In genomic region chr5:175325681-175326080, GRCh38 we compare ENCODE assay signal across 21 cellular contexts.
DNase-seq lines count a peak whose midpoint lies in the region; ATAC-seq, FAIRE-seq and TF ChIP-seq lines count a peak whose summit lies in the region.
"Had no signal": no experiment of that assay in that cellular context is flagged by ENCODE, and none has a peak within 500 bp of the region (broad histone marks: within the 10 kb centered on the region; RNA-seq: fewer than 3 reads in every experiment).

No MANE protein-coding gene starts in this region.

- POLR2A ChIA-PET in Panc1 (lab: Charles Lee), result no interaction called here
- POLR2A ChIA-PET in CD8-positive, alpha-beta memory T cell (lab: Charles Lee), result no interaction called here

- no peak for TF ChIP-seq CTCF in Panc1 (IDR thresholded peaks at IDR 0.05)

- in situ Hi-C loops in Panc1 (cut with HindIII; ENCODE audit: low pct_unique_long_range_greater_than_20kb, low sequenced_read_pairs), result no loop called here

- ATAC-seq in Panc1, result no peak
- no peak for ATAC-seq in HG03378 (IDR thresholded peaks at IDR 0.05; ENCODE audit: unreplicated experiment)
- no peak for ATAC-seq in GM21529 (IDR thresholded peaks at IDR 0.05; ENCODE audit: unreplicated experiment)
- ATAC-seq: GM23338, K562, left cardiac atrium had no signal

- H3K27ac Mint-ChIP-seq in CD8-positive, alpha-beta memory T cell, result no peak overlapping the region
- H3K27ac Mint-ChIP-seq: endodermal cell; GM23338; progenitor cell of endocrine pancreas; T-helper 1 cell treated with Interleukin-12 subunit alpha and Interleukin-12 subunit beta and Interleukin-4 antibody, amounts not matched to agents 30 μg/mL and 1 μg/mL, for 36 hours had no signal

- CTCF ChIA-PET in Panc1 (lab: Charles Lee), result interaction anchor here (0.5 kb wide), 1 partner anchor 55 kb away, joined by 6 read pairs; no protein-coding TSS in a partner anchor
- CTCF ChIA-PET in CD8-positive, alpha-beta memory T cell (lab: Charles Lee), result no interaction called here

- no peak for FAIRE-seq in urothelium cell line (lab: Jason Lieb, UNC)
- FAIRE-seq: K562 had no signal

- no peak overlapping the region for H3K4me3 Mint-ChIP-seq in CD8-positive, alpha-beta memory T cell
- H3K4me3 Mint-ChIP-seq: endodermal cell; GM23338; T-helper 1 cell treated with Interleukin-12 subunit alpha and Interleukin-12 subunit beta and Interleukin-4 antibody, amounts not matched to agents 30 μg/mL and 1 μg/mL, for 36 hours had no signal

- no peaks in the 10 kb centered on the region for H3K4me1 ChIP-seq in Panc1 (ENCODE audit: control insufficient read depth, insufficient read depth, low read length)
- H3K4me1 ChIP-seq in CD8-positive, alpha-beta memory T cell (ENCODE audit: insufficient read depth, low read length), result no peaks in the 10 kb centered on the region
- H3K4me1 ChIP-seq: Caco-2, Peyer's patch had no signal

- intact Hi-C loops in Panc1 (cut with micrococcal nuclease; ENCODE audit: unreplicated experiment), result no loop called here

- no peaks in the 10 kb centered on the region for H3K4me1 Mint-ChIP-seq in CD8-positive, alpha-beta memory T cell

- no peak overlapping the region for H3K4me3 ChIP-seq in Panc1 (ENCODE audit: low read depth in 2 of 2, low read length in 2 of 2)
- no peak overlapping the region for H3K4me3 ChIP-seq in CD8-positive, alpha-beta memory T cell (ENCODE audit: low read length)
- H3K4me3 ChIP-seq: BLaER1 treated with 17β-estradiol and CSF1 and Interleukin-3, amounts not matched to agents 10 nM and 100 nM; cardiac muscle cell; GM23338; K562; Peyer's patch had no signal

- no peaks in the 10 kb centered on the region for H3K9me3 ChIP-seq in Panc1 (ENCODE audit: control insufficient read depth, insufficient read depth, low read depth, low read length)
- H3K9me3 ChIP-seq in CD8-positive, alpha-beta memory T cell (ENCODE audit: low read length), result no peaks in the 10 kb centered on the region
- H3K9me3 ChIP-seq: BLaER1 treated with 17β-estradiol and CSF1 and Interleukin-3, amounts not matched to agents 10 nM and 100 nM; Caco-2; Peyer's patch had no signal

- no peaks in the 10 kb centered on the region for H3K27me3 ChIP-seq in Panc1 (ENCODE audit: control insufficient read depth, insufficient read depth, low read length)
- H3K27me3 ChIP-seq in CD8-positive, alpha-beta memory T cell (ENCODE audit: insufficient read depth, low read length, poor library complexity, severe bottlenecking), result peaks cover 3% of the 10 kb centered on the region
- H3K27me3 ChIP-seq: BLaER1 treated with 17β-estradiol and CSF1 and Interleukin-3, amounts not matched to agents 10 nM and 100 nM; cardiac muscle cell; Peyer's patch had no signal

- no peaks in the 10 kb centered on the region for H3K36me3 ChIP-seq in Panc1 (ENCODE audit: control insufficient read depth, insufficient read depth, low read length)
- H3K36me3 ChIP-seq in CD8-positive, alpha-beta memory T cell (ENCODE audit: insufficient read depth, low read length), result no peaks in the 10 kb centered on the region
- H3K36me3 ChIP-seq: BLaER1 treated with 17β-estradiol and CSF1 and Interleukin-3, amounts not matched to agents 10 nM and 100 nM; cardiac muscle cell; Peyer's patch had no signal

- BruUV-seq in Panc1 (replicated peaks; lab: Mats Ljungman, UMichigan), result no TSS peak

- H3K36me3 Mint-ChIP-seq in CD8-positive, alpha-beta memory T cell, result no peaks in the 10 kb centered on the region

- peaks cover 0 to 3% (median 2%) of the 10 kb centered on the region in 5 donors for H3K9me3 Mint-ChIP-seq in CD8-positive, alpha-beta memory T cell
- H3K9me3 Mint-ChIP-seq: endodermal cell; GM23338; T-helper 1 cell treated with Interleukin-12 subunit alpha and Interleukin-12 subunit beta and Interleukin-4 antibody, amounts not matched to agents 30 μg/mL and 1 μg/mL, for 36 hours had no signal

- DNase-seq in NCI-H510A treated with DMSO at 0.1 percent for 48 hours (lab: John Stamatoyannopoulos, UW) (peak; percentile 6), NCI-H510A (lab: John Stamatoyannopoulos, UW) (no peak), Panc1 (ENCODE audit: low read depth, low spot score) (peak; percentile 24), epithelial cell of prostate (ENCODE audit: low read depth, low spot score) (peak; percentile 26), urothelium cell line (ENCODE audit: low spot score) (peak; percentile 58)
- DNase-seq in CD8-positive, alpha-beta memory T cell, result no peak
- DNase-seq: activated CD4-positive, CD25-positive, alpha-beta regulatory T cell treated with anti-CD3 and anti-CD28 coated beads, Interleukin-2, amount 50 U/mL, for 72 hours; Caco-2; endodermal cell; left cardiac atrium; MM.1S; NCI-H1417 treated with DMSO at 0.1 percent for 48 hours; Peyer's patch had no signal

- no peak overlapping the region for H3K27ac ChIP-seq in Panc1 (ENCODE audit: low read length)
- H3K27ac ChIP-seq in epithelial cell of prostate, result no peak overlapping the region
- H3K27ac ChIP-seq in CD8-positive, alpha-beta memory T cell (ENCODE audit: low read depth, low read length), result no peak overlapping the region
- H3K27ac ChIP-seq: BLaER1 treated with 17β-estradiol and CSF1 and Interleukin-3, amounts not matched to agents 10 nM and 100 nM; cardiac muscle cell; Peyer's patch had no signal

- H3K27me3 Mint-ChIP-seq in CD8-positive, alpha-beta memory T cell, result peaks cover 19 to 25% of the 10 kb centered on the region in 2 donors

Comparison
In these comparisons a context has a peak if more than half of its experiments do, and no peak if none do; other contexts are left out.
1. DNase-seq: peak in NCI-H510A treated with DMSO at 0.1 percent for 48 hours (single experiment), Panc1 (single experiment), epithelial cell of prostate (single experiment) and urothelium cell line (single experiment); none in NCI-H510A (single experiment) and CD8-positive, alpha-beta memory T cell (0 of 5).